Comparison of ENCODE assay signal across 20 cellular contexts in genomic region chr4:102794999-102795398, GRCh38. TPM values are rescaled to one million over a fixed set of nuclear protein-coding genes. Genes with fewer than 3 reads are reported as not detected.
DNase-seq lines count a peak whose midpoint lies in the region; ATAC-seq, FAIRE-seq and TF ChIP-seq lines count a peak whose summit lies in the region.
"Had no signal": no experiment of that assay in that cellular context is flagged by ENCODE, and none has a peak within 500 bp of the region (broad histone marks: within the 10 kb centered on the region; RNA-seq: fewer than 3 reads in every experiment).

No MANE protein-coding gene starts in this region.

- H3K9me3 ChIP-seq in K562 (replicated peaks; ENCODE audit: control insufficient read depth, insufficient read depth, low read depth, low read length) (no peaks in the 10 kb centered on the region), subcutaneous abdominal adipose tissue (ENCODE audit: control insufficient read depth in 5 of 5, low read length in 5 of 5) (no peaks in the 10 kb centered on the region)
- H3K9me3 ChIP-seq: BE2C had no signal

- peak overlapping the region; percentile 54 for H3K27ac Mint-ChIP-seq in activated naive CD8-positive, alpha-beta T cell
- no peak overlapping the region for H3K27ac Mint-ChIP-seq in activated naive CD8-positive, alpha-beta T cell treated with anti-CD3 and anti-CD28 coated beads, Interleukin-2, amount 50 U/mL, for 24 hours
- H3K27ac Mint-ChIP-seq in T-cell = no peak overlapping the region
- H3K27ac Mint-ChIP-seq: CD8-positive, alpha-beta T cell had no signal

- POLR2A ChIA-PET in K562 (lab: Yijun Ruan, JAX) (no interaction called here), T-cell (lab: Charles Lee) (interaction anchor here in 1 of 2 donors (1.0 kb wide), 1 partner anchor 15 kb away, joined by 4 read pairs; no protein-coding TSS in a partner anchor)

- no peak for TF ChIP-seq POLR2A in K562 (conservative IDR thresholded peaks at IDR 0.05)

- WGBS in K562 (ENCODE audit: insufficient coverage, low coverage, missing lambda C conversion rate) = 90% methylated on average over 2 of the region's 2 CpGs

- H3K9me1 ChIP-seq in K562 (ENCODE audit: control insufficient read depth, insufficient read depth, low read length) = no peaks in the 10 kb centered on the region

- no peak for TF ChIP-seq CTCF in K562 (IDR thresholded peaks at IDR 0.05 in 2 of 3, conservative IDR thresholded peaks at IDR 0.05 in 1 of 3; ENCODE audit: insufficient read depth in 2 of 3, low read depth in 1 of 3, low read length in 3 of 3)

- H3K4me1 ChIP-seq in K562 (replicated peaks in 1 of 2; ENCODE audit: control insufficient read depth in 2 of 2, insufficient read depth in 2 of 2, low read length in 2 of 2) = no peaks in the 10 kb centered on the region; a peak in 1 of 5 replicates
- peaks cover 0 to 4% (median 0%) of the 10 kb centered on the region in 5 donors for H3K4me1 ChIP-seq in subcutaneous abdominal adipose tissue (ENCODE audit: control insufficient read depth in 5 of 5, insufficient read depth in 5 of 5, low read length in 5 of 5)
- H3K4me1 ChIP-seq: BE2C had no signal

- TF ChIP-seq EP300 in K562 (IDR thresholded peaks at IDR 0.05; ENCODE audit: low read length) = no peak

- H3K27me3 ChIP-seq in K562 (ENCODE audit: control insufficient read depth in 2 of 2, insufficient read depth in 2 of 2, low read length in 2 of 2) (no peaks in the 10 kb centered on the region), subcutaneous abdominal adipose tissue (ENCODE audit: control insufficient read depth in 5 of 5, insufficient read depth in 4 of 5, low read length in 5 of 5) (no peaks in the 10 kb centered on the region)
- H3K27me3 ChIP-seq: BE2C had no signal

- no TSS peak for BruUV-seq in K562 (replicated peaks; lab: Mats Ljungman, UMichigan)

- peaks cover 17% of the 10 kb centered on the region for H3K9me3 Mint-ChIP-seq in activated naive CD8-positive, alpha-beta T cell (ENCODE audit: low read depth)
- peaks cover 23% of the 10 kb centered on the region for H3K9me3 Mint-ChIP-seq in activated naive CD8-positive, alpha-beta T cell treated with anti-CD3 and anti-CD28 coated beads, Interleukin-2, amount 50 U/mL, for 24 hours
- H3K9me3 Mint-ChIP-seq in T-cell = peaks cover 6 to 22% (median 18%) of the 10 kb centered on the region in 3 donors
- H3K9me3 Mint-ChIP-seq: GM23338 had no signal

- no peak overlapping the region for H3K4me3 Mint-ChIP-seq in activated naive CD8-positive, alpha-beta T cell
- H3K4me3 Mint-ChIP-seq in activated naive CD8-positive, alpha-beta T cell treated with anti-CD3 and anti-CD28 coated beads, Interleukin-2, amount 50 U/mL, for 24 hours = no peak overlapping the region
- H3K4me3 Mint-ChIP-seq in T-cell = no peak overlapping the region
- H3K4me3 Mint-ChIP-seq: CD8-positive, alpha-beta T cell; GM23338; IgD-negative memory B cell had no signal

- no peak overlapping the region for H2AFZ ChIP-seq in K562 (ENCODE audit: low read depth, low read length)
- H2AFZ ChIP-seq: GM23338 had no signal

- TF ChIP-seq RAD21 in K562 (CRISPR knock-in tag; conservative IDR thresholded peaks at IDR 0.05 in 1 of 2, IDR thresholded peaks at IDR 0.05 in 1 of 2) = no peak

- in situ Hi-C loops in K562 (cut with MboI) = no loop called here

- intact Hi-C loops in K562 (cut with micrococcal nuclease) = no loop called here

- H3K4me3 ChIP-seq in K562 (no peak overlapping the region), subcutaneous abdominal adipose tissue (ENCODE audit: low read depth in 1 of 5, low read length in 5 of 5) (no peak overlapping the region)
- H3K4me3 ChIP-seq: GM23338 had no signal

- H3K4me1 Mint-ChIP-seq in activated naive CD8-positive, alpha-beta T cell (ENCODE audit: low read depth) = peaks cover 25% of the 10 kb centered on the region
- peaks cover 26% of the 10 kb centered on the region for H3K4me1 Mint-ChIP-seq in activated naive CD8-positive, alpha-beta T cell treated with anti-CD3 and anti-CD28 coated beads, Interleukin-2, amount 50 U/mL, for 24 hours
- peaks cover 18 to 29% (median 25%) of the 10 kb centered on the region in 3 donors for H3K4me1 Mint-ChIP-seq in T-cell

- DNase-seq in activated naive CD8-positive, alpha-beta T cell treated with anti-CD3 and anti-CD28 coated beads, Interleukin-2, amount 50 U/mL, for 24 hours = no peak
- DNase-seq in GM19239 (ENCODE audit: insufficient read length, low spot score) = no peak
- DNase-seq in K562 (ENCODE audit: extremely low read depth in 1 of 4, low spot score in 3 of 4) = no peak
- no peak for DNase-seq in MV-4-11 (lab: John Stamatoyannopoulos, UW)
- DNase-seq in T-cell = no peak
- DNase-seq: BE2C; CD8-positive, alpha-beta T cell; COR-L47; DMS153; DMS79 treated with DMSO at 0.1 percent for 48 hours; EL; H7 had no signal

- CTCF ChIA-PET in K562 (lab: Yijun Ruan, JAX; ENCODE audit: low intra/inter-chr PET ratio) = no interaction called here
- CTCF ChIA-PET in T-cell (lab: Charles Lee) = no interaction called here

- H3K27ac ChIP-seq in K562 (ENCODE audit: extremely low read depth, low read depth, low read length) (no peak overlapping the region), subcutaneous abdominal adipose tissue (ENCODE audit: low read depth, low read length) (peak overlapping the region; percentile 1)
- H3K27ac ChIP-seq: C4-2B had no signal

- H3K36me3 ChIP-seq in K562 (ENCODE audit: control insufficient read depth, insufficient read depth, low read length) (peaks cover 80% of the 10 kb centered on the region), subcutaneous abdominal adipose tissue (ENCODE audit: control insufficient read depth in 5 of 5, insufficient read depth in 5 of 5, low read length in 5 of 5) (peaks cover 40 to 64% (median 62%) of the 10 kb centered on the region in 5 donors)

- no peak for ATAC-seq in activated naive CD8-positive, alpha-beta T cell treated with anti-CD3 and anti-CD28 coated beads, Interleukin-2, amount 50 U/mL, for 24 hours
- ATAC-seq in K562 (no peak), T-cell (replicated peaks in 1 of 4) (no peak)
- ATAC-seq: CD8-positive, alpha-beta T cell; GM23338 had no signal

- H4K20me1 ChIP-seq in K562 (replicated peaks; ENCODE audit: control insufficient read depth, insufficient read depth, low read length) = no peaks in the 10 kb centered on the region

- peaks cover 43% of the 10 kb centered on the region for H3K36me3 Mint-ChIP-seq in activated naive CD8-positive, alpha-beta T cell
- peaks cover 74% of the 10 kb centered on the region for H3K36me3 Mint-ChIP-seq in activated naive CD8-positive, alpha-beta T cell treated with anti-CD3 and anti-CD28 coated beads, Interleukin-2, amount 50 U/mL, for 24 hours (ENCODE audit: low read depth)
- peaks cover 65% of the 10 kb centered on the region for H3K36me3 Mint-ChIP-seq in T-cell

- FAIRE-seq in GM19239 (lab: Jason Lieb, UNC) (peak; percentile 48), K562 (lab: Jason Lieb, UNC) (no peak)
- FAIRE-seq: A204.1, D721Med, G401.6 had no signal

- no peaks in the 10 kb centered on the region for H3K27me3 Mint-ChIP-seq in activated naive CD8-positive, alpha-beta T cell
- no peaks in the 10 kb centered on the region for H3K27me3 Mint-ChIP-seq in activated naive CD8-positive, alpha-beta T cell treated with anti-CD3 and anti-CD28 coated beads, Interleukin-2, amount 50 U/mL, for 24 hours
- no peaks in the 10 kb centered on the region for H3K27me3 Mint-ChIP-seq in T-cell
- H3K27me3 Mint-ChIP-seq: IgD-negative memory B cell had no signal

- H3K9ac ChIP-seq in K562 (ENCODE audit: insufficient read depth in 1 of 2, low read depth in 2 of 2, low read length in 2 of 2) = no peak overlapping the region
- no peak overlapping the region for H3K9ac ChIP-seq in subcutaneous abdominal adipose tissue (ENCODE audit: low read length in 5 of 5)

- no peaks in the 10 kb centered on the region; the same call in 1 of the 3 replicates for H3K79me2 ChIP-seq in K562 (ENCODE audit: control insufficient read depth, insufficient read depth, low read length)

- no peak overlapping the region for H3K4me2 ChIP-seq in K562 (ENCODE audit: insufficient read depth, low read length)
- H3K4me2 ChIP-seq: GM23338 had no signal

RNA-seq across cellular contexts. Expression of gene UBE2D3, which starts 32.4 kb away (rescaled TPM):
- total RNA-seq in K562 (2011; cell fraction: chromatin; rRNA removed; ENCODE audit: low replicate concordance) = 106 and 238 TPM in 2 replicates
- total RNA-seq in K562 (2011; cell fraction: nucleolus; rRNA removed) = 61.5 and 87.0 TPM in 2 replicates
- 180 and 303 TPM in 2 replicates for total RNA-seq in K562 (2011; cell fraction: nucleoplasm; rRNA removed)
- total RNA-seq in K562 (2014; rRNA removed) (434 and 562 TPM in 2 replicates), K562 (2014; rRNA removed; fragmentation: Illumina TruSeq; extraction: Trizol) (257 and 281 TPM in 2 replicates), K562 (2015; rRNA removed; fragmentation: Illumina TruSeq; extraction: Trizol) (305 and 313 TPM in 2 replicates), K562 (2021) (276 and 281 TPM in 2 replicates), T-cell (100 to 1,000 TPM; 274 to 487 (median 289) TPM)
- polyA plus RNA-seq in K562 (2011; rRNA removed) (348 and 408 TPM in 2 replicates), K562 (2014; fragmentation: Illumina TruSeq; extraction: Trizol) (447 and 618 TPM in 2 replicates), K562 (2014; fragmentation: Nextera tagmentation; extraction: Ambion mirVana) (100 to 1,000 TPM; 191 to 202 TPM), K562 (2014; rRNA removed) (292 and 329 TPM in 2 replicates)
- polyA plus RNA-seq in K562 (2011; cell fraction: cytosol; rRNA removed) = 357 and 381 TPM in 2 replicates
- 305 and 318 TPM in 2 replicates for polyA plus RNA-seq in K562 (2011; cell fraction: nucleus; rRNA removed)
- 235 and 382 TPM in 2 replicates for polyA plus RNA-seq in K562 (2012)
- 278 and 307 TPM in 2 replicates for polyA minus RNA-seq in K562 (2011; rRNA and poly(A)+ RNA removed)
- polyA minus RNA-seq in K562 (2011; cell fraction: cytosol; rRNA and poly(A)+ RNA removed) = 149 and 195 TPM in 2 replicates
- polyA minus RNA-seq in K562 (2011; cell fraction: nucleus; rRNA and poly(A)+ RNA removed) = 123 and 159 TPM in 2 replicates

RNA-seq across cellular contexts. Expression of gene MANBA, which starts 34.2 kb away (rescaled TPM):
- 13.7 and 32.2 TPM in 2 replicates for total RNA-seq in K562 (2011; cell fraction: chromatin; rRNA removed; ENCODE audit: low replicate concordance)
- total RNA-seq in K562 (2011; cell fraction: nucleolus; rRNA removed) = 9.7 TPM in 2 replicates
- 15.8 and 21.3 TPM in 2 replicates for total RNA-seq in K562 (2011; cell fraction: nucleoplasm; rRNA removed)
- total RNA-seq in K562 (2014; rRNA removed) = 8.2 and 10.9 TPM in 2 replicates
- total RNA-seq in K562 (2014; rRNA removed; fragmentation: Illumina TruSeq; extraction: Trizol) = 9.0 and 9.4 TPM in 2 replicates
- 12.9 and 13.3 TPM in 2 replicates for total RNA-seq in K562 (2015; rRNA removed; fragmentation: Illumina TruSeq; extraction: Trizol)
- total RNA-seq in K562 (2021) = 7.7 TPM in 2 replicates
- polyA plus RNA-seq in K562 (2011; rRNA removed) = 2.8 and 5.3 TPM in 2 replicates
- 4.7 and 6.0 TPM in 2 replicates for polyA plus RNA-seq in K562 (2011; cell fraction: cytosol; rRNA removed)
- polyA plus RNA-seq in K562 (2011; cell fraction: nucleus; rRNA removed) = 9.1 and 15.4 TPM in 2 replicates
- 9.1 and 18.3 TPM in 2 replicates for polyA plus RNA-seq in K562 (2012)
- polyA plus RNA-seq in K562 (2014; fragmentation: Illumina TruSeq; extraction: Trizol) = 6.6 and 7.8 TPM in 2 replicates
- 1 to 10 TPM; 1.8 to 3.7 TPM for polyA plus RNA-seq in K562 (2014; fragmentation: Nextera tagmentation; extraction: Ambion mirVana)
- 4.7 and 6.1 TPM in 2 replicates for polyA plus RNA-seq in K562 (2014; rRNA removed)
- 6.0 and 11.7 TPM in 2 replicates for polyA minus RNA-seq in K562 (2011; rRNA and poly(A)+ RNA removed)
- 5.5 and 7.5 TPM in 2 replicates for polyA minus RNA-seq in K562 (2011; cell fraction: cytosol; rRNA and poly(A)+ RNA removed)
- 14.5 and 20.7 TPM in 2 replicates for polyA minus RNA-seq in K562 (2011; cell fraction: nucleus; rRNA and poly(A)+ RNA removed)
- 10 to 100 TPM; 20.8 to 27.8 (median 24.2) TPM for total RNA-seq in T-cell
